Comparison of ENCODE assay signal across 8 cellular contexts in the genomic region with DNA sequence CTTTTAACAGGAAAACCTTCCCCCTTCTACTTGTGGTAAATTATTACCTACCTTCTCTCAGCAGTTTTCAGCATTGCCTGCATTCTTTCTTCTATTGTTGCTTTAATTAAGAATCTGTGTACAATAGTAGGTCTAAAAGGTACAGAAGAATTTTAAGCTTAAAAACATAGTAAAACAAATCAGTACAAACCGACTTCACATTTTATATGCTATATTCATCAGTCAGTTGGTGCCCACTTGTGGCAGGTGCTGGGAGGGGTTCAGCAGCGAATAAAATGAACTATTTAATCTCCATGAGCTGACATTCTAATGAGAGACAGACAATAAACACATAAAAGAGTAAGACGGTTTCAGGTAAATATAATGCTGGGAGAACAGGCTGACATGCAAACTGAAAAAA.
DNase-seq lines count a peak whose midpoint lies in the region; TF ChIP-seq lines count a peak whose summit lies in the region.

No MANE protein-coding gene starts in this region.

- H3K27me3 ChIP-seq in mesendoderm (ENCODE audit: insufficient read depth, low read length, poor library complexity) = no peaks in the 10 kb centered on the region

- no peaks in the 10 kb centered on the region for H3K79me2 ChIP-seq in mesendoderm (ENCODE audit: control insufficient read depth, insufficient read depth, low read length)

- no peak overlapping the region for H4K5ac ChIP-seq in mesendoderm (ENCODE audit: low read length)

- H2BK120ac ChIP-seq in mesendoderm (ENCODE audit: low read depth, low read length) = no peak overlapping the region

- H2BK15ac ChIP-seq in mesendoderm (replicated peaks; ENCODE audit: low read depth) = no peak overlapping the region

- no peak overlapping the region for H4K8ac ChIP-seq in mesendoderm (ENCODE audit: low read depth, low read length)

- no peak overlapping the region for H3K23ac ChIP-seq in mesendoderm (ENCODE audit: low read length)

- no peak overlapping the region for H3K4me3 ChIP-seq in mesendoderm (ENCODE audit: low read length)

- no peak overlapping the region for H3K4ac ChIP-seq in mesendoderm (ENCODE audit: low read depth, low read length)

- no peak overlapping the region for H2AK5ac ChIP-seq in mesendoderm (ENCODE audit: low read length)

- H3K4me2 ChIP-seq in mesendoderm (ENCODE audit: low read length) = no peak overlapping the region

- TF ChIP-seq CTCF in GM10266 (IDR thresholded peaks at IDR 0.05; ENCODE audit: control insufficient read depth, insufficient read depth, low read depth, missing control alignments) = peak; percentile 47

- no peaks in the 10 kb centered on the region for H3K4me1 ChIP-seq in mesendoderm (ENCODE audit: control insufficient read depth, low read depth, low read length)

- no CpG with 5 or more reads among the region's 3 CpGs for WGBS in mesendoderm (ENCODE audit: extremely low coverage, insufficient coverage, low lambda C conversion rate)

- no peak overlapping the region for H3K9ac ChIP-seq in mesendoderm (ENCODE audit: low read length)

- H3K56ac ChIP-seq in mesendoderm (ENCODE audit: low read length) = no peak overlapping the region

- H2BK5ac ChIP-seq in mesendoderm (ENCODE audit: low read length) = no peak overlapping the region

- TF ChIP-seq RAD21 in Ishikawa (IDR thresholded peaks at IDR 0.05; ENCODE audit: low read depth) = peak; percentile 21; the same call in 1 of the 2 replicates

- DNase-seq in GM10266 (ENCODE audit: extremely low spot score) (no peak), astrocyte of the hippocampus (ENCODE audit: low read depth, low spot score) (peak; percentile 50), mesendoderm (peak; percentile 8), iPS-NIHi7 (ENCODE audit: extremely low spot score) (no peak), mesenteric fat pad (ENCODE audit: low spot score) (no peak), NCI-H1436 treated with DMSO at 0.1 percent for 48 hours (lab: John Stamatoyannopoulos, UW) (no peak)
- no peak for DNase-seq in stimulated activated naive CD4-positive, alpha-beta T cell treated with Interleukin-2 at 50 U/mL for 16 hours (lab: John Stamatoyannopoulos, UW)

- H3K79me1 ChIP-seq in mesendoderm (ENCODE audit: low read length) = no peaks in the 10 kb centered on the region

- H3K27ac ChIP-seq in mesendoderm (ENCODE audit: low read depth, low read length) = no peak overlapping the region

- TF ChIP-seq EP300 in Ishikawa (IDR thresholded peaks at IDR 0.05; ENCODE audit: borderline replicate concordance) = no peak

- no peak overlapping the region for H3K18ac ChIP-seq in mesendoderm (ENCODE audit: low read length)

- H3K36me3 ChIP-seq in mesendoderm (ENCODE audit: control insufficient read depth, insufficient read depth, low read length) = no peaks in the 10 kb centered on the region

TF ChIP-seq in Ishikawa, 13 proteins besides CTCF, POLR2A, EP300 and RAD21:
- no peak for TF ChIP-seq NFIC (IDR thresholded peaks at IDR 0.05)
- no peak for TF ChIP-seq FOXM1 (IDR thresholded peaks at IDR 0.05; ENCODE audit: borderline replicate concordance, low read depth)

Comparison
In these comparisons a context has a peak if more than half of its experiments do, and no peak if none do; other contexts are left out.
1. DNase-seq: peak in astrocyte of the hippocampus (single experiment) and mesendoderm (single experiment); none in GM10266 (single experiment), iPS-NIHi7 (single experiment), mesenteric fat pad (single experiment), NCI-H1436 treated with DMSO at 0.1 percent for 48 hours (single experiment) and stimulated activated naive CD4-positive, alpha-beta T cell treated with Interleukin-2 at 50 U/mL for 16 hours (single experiment).